In genomic region chr3:52779011-52779410, GRCh38 we compare ENCODE assay signal across 1 cellular context.
TF ChIP-seq lines count a peak whose summit lies in the region.

No MANE protein-coding gene starts in this region.

TF ChIP-seq in GM12878, 131 proteins besides CTCF, POLR2A, EP300 and RAD21:
- TF ChIP-seq NBN (IDR thresholded peaks at IDR 0.05), result no peak
TF ChIP-seq in GM12878: peak in this region for 0.
